Comparison of ENCODE assay signal across 10 cellular contexts in the genomic region with DNA sequence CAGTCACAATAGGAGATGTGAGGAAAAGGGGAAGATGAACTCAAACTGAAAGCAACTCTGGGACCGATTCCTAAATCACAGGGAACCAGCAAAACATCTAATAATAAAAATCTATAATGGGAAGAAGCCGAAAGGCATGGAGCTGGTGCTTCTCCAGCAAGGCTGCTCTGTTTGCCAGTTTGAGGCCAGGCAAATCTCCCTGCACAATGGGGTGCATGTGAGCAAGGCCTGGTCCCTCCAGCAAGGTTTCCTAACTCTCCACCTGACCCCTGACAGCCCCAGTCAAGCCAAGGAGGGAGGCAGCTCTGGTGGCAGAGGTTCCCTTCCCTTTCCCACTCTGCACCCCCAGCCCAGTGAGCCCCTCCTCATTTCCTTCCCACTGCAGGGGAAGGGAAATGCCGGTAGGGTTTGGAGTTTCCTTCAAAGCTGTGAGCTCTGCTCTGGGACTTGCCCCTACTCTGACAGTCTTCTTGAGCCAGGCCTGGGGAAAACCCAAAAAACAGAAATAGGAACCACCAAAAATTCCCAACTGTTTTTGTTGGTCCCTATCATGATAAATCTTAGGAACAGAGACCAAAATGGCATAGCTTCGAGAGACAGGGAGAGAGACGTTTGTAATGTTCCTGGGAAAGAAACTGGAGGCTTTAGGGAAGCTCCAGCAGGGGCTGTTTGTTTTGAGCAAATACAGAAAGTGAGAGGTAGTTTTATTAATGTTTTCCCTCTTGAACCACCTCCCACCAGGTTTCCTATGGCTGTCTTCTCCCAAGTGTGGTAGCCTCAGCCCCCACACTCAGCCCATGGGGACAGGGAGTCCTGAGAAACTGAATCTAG. TPM values are rescaled to one million over a fixed set of nuclear protein-coding genes. Genes with fewer than 3 reads are reported as not detected.
A peak's percentile ranks its signal among the peaks of the same experiment; 100 is the strongest.
DNase-seq lines count a peak whose midpoint lies in the region; ATAC-seq lines count a peak whose summit lies in the region.
"Had no signal": no experiment of that assay in that cellular context is flagged by ENCODE, and none has a peak within 500 bp of the region (broad histone marks: within the 10 kb centered on the region; RNA-seq: fewer than 3 reads in every experiment).

No MANE protein-coding gene starts in this region.

- peaks cover 84% of the 10 kb centered on the region for H3K4me1 Mint-ChIP-seq in activated T-helper 2 cell treated with anti-CD3 and anti-CD28 coated beads, Interferon-gamma antibody, Interleukin-2, Interleukin-4, amounts not matched to agents 10 μg/mL and 5 μg/mL and 100 μg/mL, durations not matched to agents 14 hours and 24 hours and 36 hours (ENCODE audit: low read depth)
- peaks cover 93% of the 10 kb centered on the region for H3K4me1 Mint-ChIP-seq in stimulated activated effector memory CD8-positive, alpha-beta T cell treated with anti-CD3 and anti-CD28 coated beads, Interleukin-12 subunit alpha, Interleukin-12 subunit beta, amount 100 ng/mL, for 72 hours

- no peaks in the 10 kb centered on the region for H3K9me3 Mint-ChIP-seq in activated T-helper 2 cell treated with anti-CD3 and anti-CD28 coated beads, Interferon-gamma antibody, Interleukin-2, Interleukin-4, amounts not matched to agents 10 μg/mL and 5 μg/mL and 100 μg/mL, durations not matched to agents 14 hours and 24 hours and 36 hours
- H3K9me3 Mint-ChIP-seq in stimulated activated effector memory CD8-positive, alpha-beta T cell treated with anti-CD3 and anti-CD28 coated beads, Interleukin-12 subunit alpha, Interleukin-12 subunit beta, amount 100 ng/mL, for 72 hours, result no peaks in the 10 kb centered on the region

- intact Hi-C loops in activated T-helper 2 cell treated with anti-CD3 and anti-CD28 coated beads, Interferon-gamma antibody, Interleukin-2, Interleukin-4, amounts not matched to agents 10 μg/mL and 5 μg/mL and 100 μg/mL, durations not matched to agents 14 hours and 24 hours and 36 hours (cut with micrococcal nuclease), result no loop called here

- peak; percentile 5 for DNase-seq in NCI-H1092 treated with DMSO at 0.1 percent for 48 hours (lab: John Stamatoyannopoulos, UW)
- DNase-seq in NCI-H1092 (lab: John Stamatoyannopoulos, UW), result no peak
- DNase-seq in activated T-helper 2 cell treated with anti-CD3 and anti-CD28 coated beads, Interferon-gamma antibody, Interleukin-2, Interleukin-4, amounts not matched to agents 10 μg/mL and 5 μg/mL and 100 μg/mL, durations not matched to agents 14 hours and 24 hours and 36 hours (ENCODE audit: low spot score), result no peak
- DNase-seq in inferior parietal cortex (ENCODE audit: extremely low spot score), result peak; percentile 46
- no peak for DNase-seq in stimulated activated effector memory CD8-positive, alpha-beta T cell treated with anti-CD3 and anti-CD28 coated beads, Interleukin-12 subunit alpha, Interleukin-12 subunit beta, amount 100 ng/mL, for 72 hours (ENCODE audit: low spot score in 2 of 2)
- DNase-seq in kidney tubule cell (ENCODE audit: low spot score), result no peak
- DNase-seq in kidney glomerular epithelial cell (lab: John Stamatoyannopoulos, UW), result no peak
- DNase-seq: 8988T, NCI-H2081 treated with DMSO at 0.1 percent for 48 hours had no signal

- no peak for ATAC-seq in stimulated activated effector memory CD8-positive, alpha-beta T cell treated with anti-CD3 and anti-CD28 coated beads, Interleukin-12 subunit alpha, Interleukin-12 subunit beta, amount 100 ng/mL, for 72 hours
- ATAC-seq in HG02938 (IDR thresholded peaks at IDR 0.05; ENCODE audit: unreplicated experiment), result no peak

- H3K36me3 Mint-ChIP-seq in activated T-helper 2 cell treated with anti-CD3 and anti-CD28 coated beads, Interferon-gamma antibody, Interleukin-2, Interleukin-4, amounts not matched to agents 10 μg/mL and 5 μg/mL and 100 μg/mL, durations not matched to agents 14 hours and 24 hours and 36 hours (ENCODE audit: low read depth), result peaks cover 8% of the 10 kb centered on the region
- peaks cover 7% of the 10 kb centered on the region for H3K36me3 Mint-ChIP-seq in stimulated activated effector memory CD8-positive, alpha-beta T cell treated with anti-CD3 and anti-CD28 coated beads, Interleukin-12 subunit alpha, Interleukin-12 subunit beta, amount 100 ng/mL, for 72 hours

- H3K4me3 Mint-ChIP-seq in activated T-helper 2 cell treated with anti-CD3 and anti-CD28 coated beads, Interferon-gamma antibody, Interleukin-2, Interleukin-4, amounts not matched to agents 10 μg/mL and 5 μg/mL and 100 μg/mL, durations not matched to agents 14 hours and 24 hours and 36 hours (ENCODE audit: low read depth), result no peak overlapping the region
- H3K4me3 Mint-ChIP-seq in stimulated activated effector memory CD8-positive, alpha-beta T cell treated with anti-CD3 and anti-CD28 coated beads, Interleukin-12 subunit alpha, Interleukin-12 subunit beta, amount 100 ng/mL, for 72 hours, result peak overlapping the region; percentile 67

- H3K27ac Mint-ChIP-seq in activated T-helper 2 cell treated with anti-CD3 and anti-CD28 coated beads, Interferon-gamma antibody, Interleukin-2, Interleukin-4, amounts not matched to agents 10 μg/mL and 5 μg/mL and 100 μg/mL, durations not matched to agents 14 hours and 24 hours and 36 hours, result peak overlapping the region; percentile 86
- peak overlapping the region; percentile 96 for H3K27ac Mint-ChIP-seq in stimulated activated effector memory CD8-positive, alpha-beta T cell treated with anti-CD3 and anti-CD28 coated beads, Interleukin-12 subunit alpha, Interleukin-12 subunit beta, amount 100 ng/mL, for 72 hours

- H3K27me3 Mint-ChIP-seq in activated T-helper 2 cell treated with anti-CD3 and anti-CD28 coated beads, Interferon-gamma antibody, Interleukin-2, Interleukin-4, amounts not matched to agents 10 μg/mL and 5 μg/mL and 100 μg/mL, durations not matched to agents 14 hours and 24 hours and 36 hours (ENCODE audit: low read depth), result no peaks in the 10 kb centered on the region

RNA-seq across cellular contexts. Expression of a gene that starts 34.6 kb away (rescaled TPM):
- total RNA-seq in activated T-helper 2 cell treated with anti-CD3 and anti-CD28 coated beads, Interferon-gamma antibody, Interleukin-2, Interleukin-4, amounts not matched to agents 10 μg/mL and 5 μg/mL and 100 μg/mL, durations not matched to agents 14 hours and 24 hours and 36 hours, result 36.2 and 38.0 TPM in 2 replicates

RNA-seq across cellular contexts. Expression of a gene that starts 49.2 kb away (rescaled TPM):
- total RNA-seq in activated T-helper 2 cell treated with anti-CD3 and anti-CD28 coated beads, Interferon-gamma antibody, Interleukin-2, Interleukin-4, amounts not matched to agents 10 μg/mL and 5 μg/mL and 100 μg/mL, durations not matched to agents 14 hours and 24 hours and 36 hours, result 10.1 and 13.3 TPM in 2 replicates

Comparison
In these comparisons a context has a peak if more than half of its experiments do, and no peak if none do; other contexts are left out.
1. DNase-seq: peak in NCI-H1092 treated with DMSO at 0.1 percent for 48 hours (single experiment) and inferior parietal cortex (single experiment); none in NCI-H1092 (single experiment), activated T-helper 2 cell treated with anti-CD3 and anti-CD28 coated beads, Interferon-gamma antibody, Interleukin-2, Interleukin-4, amounts not matched to agents 10 μg/mL and 5 μg/mL and 100 μg/mL, durations not matched to agents 14 hours and 24 hours and 36 hours (single experiment), stimulated activated effector memory CD8-positive, alpha-beta T cell treated with anti-CD3 and anti-CD28 coated beads, Interleukin-12 subunit alpha, Interleukin-12 subunit beta, amount 100 ng/mL, for 72 hours (0 of 2), kidney tubule cell (single experiment) and kidney glomerular epithelial cell (single experiment).